In genomic region chr11:79273781-79274180, GRCh38 we compare ENCODE assay signal across 19 cellular contexts.
DNase-seq lines count a peak whose midpoint lies in the region; ATAC-seq and TF ChIP-seq lines count a peak whose summit lies in the region.
"Had no signal": no experiment of that assay in that cellular context is flagged by ENCODE, and none has a peak within 500 bp of the region (broad histone marks: within the 10 kb centered on the region; RNA-seq: fewer than 3 reads in every experiment).

No MANE protein-coding gene starts in this region.

- H3K4me3 ChIP-seq in A673 (ENCODE audit: low read depth, low read length, poor library complexity, severe bottlenecking) (no peak overlapping the region), thyroid gland (replicated peaks in 1 of 3) (no peak overlapping the region)
- no peak overlapping the region for H3K4me3 ChIP-seq in effector memory CD4-positive, alpha-beta T cell (ENCODE audit: insufficient read depth, low read depth, low read length, poor library complexity, severe bottlenecking)
- H3K4me3 ChIP-seq: A549, GM23248, K562, PC-9 had no signal

- TF ChIP-seq POLR2A in thyroid gland (IDR thresholded peaks at IDR 0.05) = no peak

- H3K4me1 ChIP-seq in A673 (ENCODE audit: insufficient read depth, low read length, poor library complexity, severe bottlenecking) (no peaks in the 10 kb centered on the region), thyroid gland (peaks cover 6 to 7% of the 10 kb centered on the region in 2 donors)
- H3K4me1 ChIP-seq in effector memory CD4-positive, alpha-beta T cell (ENCODE audit: control insufficient read depth, insufficient read depth, low read length, poor library complexity, severe bottlenecking) = no peaks in the 10 kb centered on the region
- H3K4me1 ChIP-seq: A549 had no signal

- intact Hi-C loops in A673 (cut with micrococcal nuclease; ENCODE audit: unreplicated experiment) = no loop called here
- intact Hi-C loops in thyroid gland (cut with DNase I) = no loop called here

- no peaks in the 10 kb centered on the region for H3K36me3 ChIP-seq in A673 (ENCODE audit: insufficient read depth, low read length, poor library complexity, severe bottlenecking)
- no peaks in the 10 kb centered on the region for H3K36me3 ChIP-seq in thyroid gland
- no peaks in the 10 kb centered on the region for H3K36me3 ChIP-seq in effector memory CD4-positive, alpha-beta T cell (ENCODE audit: control insufficient read depth, insufficient read depth, low read length)

- H3K9me3 ChIP-seq in A673 (ENCODE audit: low read depth, low read length, poor library complexity, severe bottlenecking) = no peaks in the 10 kb centered on the region
- no peaks in the 10 kb centered on the region for H3K9me3 ChIP-seq in thyroid gland
- no peaks in the 10 kb centered on the region for H3K9me3 ChIP-seq in effector memory CD4-positive, alpha-beta T cell (ENCODE audit: control insufficient read depth, low read length)
- H3K9me3 ChIP-seq: A549 had no signal

- BruUV-seq in A673 (replicated peaks; lab: Mats Ljungman, UMichigan) = no TSS peak

- no peak for ATAC-seq in GM21723 (IDR thresholded peaks at IDR 0.05; ENCODE audit: unreplicated experiment)
- ATAC-seq: A549, K562 had no signal

- CTCF ChIA-PET in A673 (lab: Charles Lee) = no interaction called here

- POLR2A ChIA-PET in A673 (lab: Charles Lee; ENCODE audit: low non-redundant PET) = no interaction called here

- in situ Hi-C loops in KBM-7 (cut with MboI; ENCODE audit: low pct_unique_long_range_greater_than_20kb, low sequenced_read_pairs) = no loop called here

- 86 to 91% methylated on average over 3 of the region's 3 CpGs for WGBS in thyroid gland, 2 donors

- H3K27me3 ChIP-seq in A673 (replicated peaks; ENCODE audit: insufficient read depth, low read depth, low read length, poor library complexity) (peaks cover 3% of the 10 kb centered on the region), thyroid gland (no peaks in the 10 kb centered on the region)
- no peaks in the 10 kb centered on the region for H3K27me3 ChIP-seq in effector memory CD4-positive, alpha-beta T cell (replicated peaks; ENCODE audit: control insufficient read depth, insufficient read depth, low read length, poor library complexity, severe bottlenecking)

- TF ChIP-seq CTCF in A673 (conservative IDR thresholded peaks at IDR 0.05; ENCODE audit: low read depth, low read length) (no peak), thyroid gland (IDR thresholded peaks at IDR 0.05) (no peak)

- peak; percentile 14 for DNase-seq in A673 (ENCODE audit: low spot score)
- peak; percentile 29 for DNase-seq in KBM-7
- DNase-seq in SKM-1 (lab: John Stamatoyannopoulos, UW; ENCODE audit: unreplicated experiment) = peak; percentile 29
- peak; percentile 66 for DNase-seq in left kidney (ENCODE audit: low read depth, low spot score)
- no peak for DNase-seq in activated CD8-positive, alpha-beta memory T cell treated with anti-CD3 and anti-CD28 coated beads, Interleukin-2, amount 50 U/mL, for 4 hours
- DNase-seq in thyroid gland = no peak
- DNase-seq in effector memory CD4-positive, alpha-beta T cell = no peak
- DNase-seq: DMS 273 treated with DMSO at 0.1 percent for 48 hours, GF-D8, NCI-H1092, NCI-H2081 treated with DMSO at 0.1 percent for 48 hours, NCI-H2227 treated with DMSO at 0.1 percent for 48 hours, NCI-H524, PC-9 had no signal

- H3K27ac ChIP-seq in A673 (ENCODE audit: low read depth, low read length, poor library complexity, severe bottlenecking) (no peak overlapping the region), thyroid gland (no peak overlapping the region)
- no peak overlapping the region for H3K27ac ChIP-seq in effector memory CD4-positive, alpha-beta T cell (ENCODE audit: insufficient read depth, low read length, poor library complexity, severe bottlenecking)
- H3K27ac ChIP-seq: A549, C4-2B, GM23248, PC-9 had no signal

Comparison
In these comparisons a context has a peak if more than half of its experiments do, and no peak if none do; other contexts are left out.
1. DNase-seq: peak in A673 (single experiment), KBM-7 (single experiment), SKM-1 (single experiment) and left kidney (single experiment); none in activated CD8-positive, alpha-beta memory T cell treated with anti-CD3 and anti-CD28 coated beads, Interleukin-2, amount 50 U/mL, for 4 hours (single experiment), thyroid gland (0 of 2) and effector memory CD4-positive, alpha-beta T cell (0 of 3).